8 cellular contexts compared by ENCODE assay signal in the genomic region with DNA sequence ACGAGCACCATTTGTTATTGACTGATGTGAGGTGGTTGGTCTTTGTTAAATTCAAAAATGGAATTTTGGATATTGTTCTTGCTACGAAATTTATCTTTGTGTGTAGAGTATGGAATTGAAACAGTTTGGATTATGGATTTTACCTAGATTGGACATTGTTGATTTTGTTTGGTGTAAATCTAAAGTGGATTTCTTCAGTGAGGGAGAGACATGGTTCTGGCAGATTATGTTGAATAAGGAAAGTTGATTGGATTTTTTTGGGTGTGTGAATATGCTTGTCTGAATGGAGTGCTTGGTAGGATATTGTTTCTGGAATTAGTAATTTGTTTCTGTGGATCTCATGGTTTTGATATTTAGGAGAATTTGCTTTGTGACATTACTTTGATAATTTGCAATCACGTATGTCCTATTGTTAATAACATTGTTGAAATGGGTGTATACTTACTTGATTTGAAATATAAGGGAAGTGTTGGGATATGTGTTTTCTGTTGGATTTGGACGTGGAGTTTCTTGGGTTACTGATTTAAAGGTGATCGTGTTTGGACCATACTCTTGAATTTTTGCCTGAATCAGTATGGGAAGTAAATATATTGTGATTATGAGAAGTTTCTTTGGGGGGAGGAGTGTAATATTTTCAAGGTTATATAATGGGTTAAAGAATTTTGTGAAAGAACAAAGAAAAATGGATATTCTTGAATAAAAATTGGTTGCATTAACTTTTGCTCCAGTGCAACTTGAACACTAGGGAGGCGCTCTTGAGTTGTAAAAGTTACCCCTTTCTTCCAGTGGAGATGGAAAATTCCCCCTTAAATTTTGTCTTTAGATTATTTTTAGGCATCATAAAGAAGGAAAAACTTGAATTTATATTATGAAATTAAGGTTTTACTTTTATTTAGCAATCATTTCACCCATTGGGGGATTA. TPM values are rescaled to one million over a fixed set of nuclear protein-coding genes. Genes with fewer than 3 reads are reported as not detected.
DNase-seq lines count a peak whose midpoint lies in the region; ATAC-seq and TF ChIP-seq lines count a peak whose summit lies in the region.

No MANE protein-coding gene starts in this region.

- no peaks in the 10 kb centered on the region for H3K4me1 ChIP-seq in aorta (ENCODE audit: control insufficient read depth in 1 of 2, insufficient read depth in 2 of 2, low read length in 2 of 2)

- H3K9me3 ChIP-seq in aorta (ENCODE audit: control insufficient read depth, low read length): no peaks in the 10 kb centered on the region

- H3K27me3 ChIP-seq in layer of hippocampus (ENCODE audit: control insufficient read depth, insufficient read depth, low read length) (no peaks in the 10 kb centered on the region), aorta (ENCODE audit: control insufficient read depth in 1 of 2, insufficient read depth in 2 of 2, low read length in 1 of 2) (peaks cover 0 to 1% of the 10 kb centered on the region in 2 donors)

- POLR2A ChIA-PET in activated CD8-positive, alpha-beta T cell treated with anti-CD3 and anti-CD28 coated beads for 36 hours (lab: Charles Lee): interaction anchor here (1.0 to 11.6 kb wide), 16 partner anchors 9 to 98 kb away, joined by 3 to 642 read pairs (median 8); no protein-coding TSS in a partner anchor

- H3K27ac Mint-ChIP-seq in HFFc6: peak overlapping the region; percentile 99
- peak overlapping the region; percentile 99 for H3K27ac Mint-ChIP-seq in activated CD8-positive, alpha-beta T cell treated with anti-CD3 and anti-CD28 coated beads for 36 hours

- no peaks in the 10 kb centered on the region for H3K36me3 ChIP-seq in aorta (ENCODE audit: control insufficient read depth in 1 of 2, insufficient read depth in 2 of 2, low read length in 1 of 2)

- CTCF ChIA-PET in activated CD8-positive, alpha-beta T cell treated with anti-CD3 and anti-CD28 coated beads for 36 hours (lab: Charles Lee): interaction anchor here (1.1 to 6.5 kb wide), 10 partner anchors 8 to 90 kb away, joined by 3 to 64 read pairs (median 9); no protein-coding TSS in a partner anchor

- H3K4me1 Mint-ChIP-seq in HFFc6 (ENCODE audit: low read depth): peaks cover 62% of the 10 kb centered on the region
- peaks cover 43% of the 10 kb centered on the region for H3K4me1 Mint-ChIP-seq in activated CD8-positive, alpha-beta T cell treated with anti-CD3 and anti-CD28 coated beads for 36 hours (ENCODE audit: low read depth)

- DNase-seq in AML-193 (lab: John Stamatoyannopoulos, UW) (peak; percentile 52 to 76), HFFc6 (no peak), aorta (no peak), SK-N-DZ (ENCODE audit: low spot score) (no peak)
- DNase-seq in activated CD8-positive, alpha-beta T cell treated with anti-CD3 and anti-CD28 coated beads for 36 hours: peak; percentile 46
- DNase-seq in stimulated activated CD4-positive, alpha-beta T cell treated with anti-CD3 and anti-CD28 coated beads, Interleukin-15, amount 100 ng/mL, for 24 hours: no peak

- ATAC-seq in activated CD8-positive, alpha-beta T cell treated with anti-CD3 and anti-CD28 coated beads for 36 hours: no peak
- ATAC-seq in aorta (ENCODE audit: low FRiP score): no peak
- ATAC-seq in HG02763 (IDR thresholded peaks at IDR 0.05; ENCODE audit: unreplicated experiment): no peak

- peaks cover 8% of the 10 kb centered on the region for H3K9me3 Mint-ChIP-seq in HFFc6
- H3K9me3 Mint-ChIP-seq in activated CD8-positive, alpha-beta T cell treated with anti-CD3 and anti-CD28 coated beads for 36 hours: peaks cover 11% of the 10 kb centered on the region

- peak overlapping the region; percentile 99 for H3K4me3 Mint-ChIP-seq in HFFc6
- peak overlapping the region; percentile 99 for H3K4me3 Mint-ChIP-seq in activated CD8-positive, alpha-beta T cell treated with anti-CD3 and anti-CD28 coated beads for 36 hours

- TF ChIP-seq CTCF in HFFc6 (IDR thresholded peaks at IDR 0.05): peak; percentile 78
- TF ChIP-seq CTCF in activated CD8-positive, alpha-beta T cell treated with anti-CD3 and anti-CD28 coated beads for 36 hours (IDR thresholded peaks at IDR 0.05): peak; percentile 75

- H3K27ac ChIP-seq in layer of hippocampus (ENCODE audit: low read depth, low read length) (peak overlapping the region; percentile 96), aorta (ENCODE audit: low read depth in 1 of 2, low read length in 2 of 2) (no peak overlapping the region)

- peaks cover 82% of the 10 kb centered on the region for H3K36me3 Mint-ChIP-seq in HFFc6 (ENCODE audit: low read depth)
- peaks cover 83% of the 10 kb centered on the region for H3K36me3 Mint-ChIP-seq in activated CD8-positive, alpha-beta T cell treated with anti-CD3 and anti-CD28 coated beads for 36 hours (ENCODE audit: low read depth)

- H3K4me3 ChIP-seq in aorta (ENCODE audit: low read length in 2 of 2): no peak overlapping the region

- WGBS in aorta, 2 donors: 86% methylated on average over 6 of the region's 6 CpGs

- peaks cover 14% of the 10 kb centered on the region for H3K27me3 Mint-ChIP-seq in HFFc6 (ENCODE audit: insufficient read depth)
- H3K27me3 Mint-ChIP-seq in activated CD8-positive, alpha-beta T cell treated with anti-CD3 and anti-CD28 coated beads for 36 hours: no peaks in the 10 kb centered on the region

- intact Hi-C loops in activated CD8-positive, alpha-beta T cell treated with anti-CD3 and anti-CD28 coated beads for 36 hours (cut with micrococcal nuclease): no loop called here
- intact Hi-C loops in aorta (cut with DNase I): no loop called here

RNA-seq across cellular contexts. Expression of gene CHD2, which starts 0.9 kb away (rescaled TPM):
- total RNA-seq in HFFc6 (2021; fragmentation: NEBNext Ultra II Directional; extraction: Animal tissue kit (Norgen Biotek cat#: 25700)): 10 to 100 TPM; 47.5 to 65.3 (median 57.2) TPM
- 100 to 1,000 TPM; 124 to 138 TPM for total RNA-seq in activated CD8-positive, alpha-beta T cell treated with anti-CD3 and anti-CD28 coated beads for 36 hours
- 100 to 1,000 TPM; 120 to 144 TPM for total RNA-seq in aorta
- 10 to 100 TPM; 38.0 to 42.6 TPM for polyA plus RNA-seq in aorta
- polyA plus RNA-seq in SK-N-DZ (2014; cell fraction: cytosol; rRNA removed): 31.4 and 38.8 TPM in 2 replicates
- 60.9 and 82.1 TPM in 2 replicates for polyA plus RNA-seq in SK-N-DZ (2014; cell fraction: nucleus; rRNA removed)

Comparison
In these comparisons a context has a peak if more than half of its experiments do, and no peak if none do; other contexts are left out.
1. DNase-seq: peak in AML-193 (2 of 2) and activated CD8-positive, alpha-beta T cell treated with anti-CD3 and anti-CD28 coated beads for 36 hours (single experiment); none in HFFc6 (single experiment), stimulated activated CD4-positive, alpha-beta T cell treated with anti-CD3 and anti-CD28 coated beads, Interleukin-15, amount 100 ng/mL, for 24 hours (single experiment), aorta (0 of 2) and SK-N-DZ (single experiment).